In the genomic region with DNA sequence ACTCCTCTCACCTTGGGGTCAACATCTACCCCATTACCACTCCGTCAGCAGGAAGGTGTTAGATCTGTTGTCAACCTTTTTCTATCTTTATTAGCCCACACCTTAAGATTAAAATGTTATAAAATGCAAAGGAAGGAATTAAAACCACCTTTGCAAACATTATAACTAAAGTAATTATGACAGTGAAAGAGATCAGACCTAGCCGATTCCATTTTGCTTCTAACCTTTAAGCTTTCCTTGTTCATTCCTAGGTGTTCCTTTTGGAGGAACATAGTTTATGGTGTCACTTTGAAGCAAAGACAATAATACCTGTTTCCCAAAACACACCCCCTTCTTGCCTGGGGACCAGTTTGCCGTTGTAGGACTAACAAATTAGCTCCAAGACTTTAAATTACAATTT, we compare ENCODE assay signal across 29 cellular contexts.
"Had no signal": no experiment of that assay in that cellular context is flagged by ENCODE, and none has a peak within 500 bp of the region (broad histone marks: within the 10 kb centered on the region; RNA-seq: fewer than 3 reads in every experiment).

No MANE protein-coding gene starts in this region.

- ATAC-seq: activated CD8-positive, alpha-beta T cell treated with anti-CD3 and anti-CD28 coated beads for 36 hours; activated T-cell treated with anti-CD3 and anti-CD28 coated beads, Interleukin-2, amount 50 U/mL, for 4 hours; activated T-helper 17 cell treated with anti-CD3 and anti-CD28 coated beads, Interleukin-2, amount 50 U/mL, for 72 hours; foreskin keratinocyte; gastrocnemius medialis; heart left ventricle; WTC11 had no signal

- H3K9me3 Mint-ChIP-seq: activated CD4-positive, alpha-beta T cell treated with anti-CD3 and anti-CD28 coated beads, Interleukin-2, amount 10 ng/mL, durations not matched to agents 7 days and 5 days; activated T-cell treated with anti-CD3 and anti-CD28 coated beads, Interleukin-2, amount 50 U/mL, for 4 hours; dendritic cell treated with granulocyte-macrophage colony-stimulating factor and Interleukin-4, amounts not matched to agents 40 ng/mL and 50 ng/mL, for 4 days had no signal

- H3K4me1 ChIP-seq: esophagus muscularis mucosa, foreskin keratinocyte, gastrocnemius medialis, heart left ventricle had no signal

- H3K36me3 Mint-ChIP-seq: activated naive CD8-positive, alpha-beta T cell; WTC11 had no signal

- H3K4me3 Mint-ChIP-seq: activated CD4-positive, alpha-beta T cell treated with anti-CD3 and anti-CD28 coated beads, Interleukin-2, amount 10 ng/mL, durations not matched to agents 7 days and 5 days; activated CD8-positive, alpha-beta T cell treated with anti-CD3 and anti-CD28 coated beads for 36 hours; activated naive CD8-positive, alpha-beta T cell; activated T-cell treated with anti-CD3 and anti-CD28 coated beads, Interleukin-2, amount 50 U/mL, for 4 hours; activated T-helper 17 cell treated with anti-CD3 and anti-CD28 coated beads, Interleukin-2, amount 50 U/mL, for 72 hours; central memory CD8-positive, alpha-beta T cell; dendritic cell treated with granulocyte-macrophage colony-stimulating factor and Interleukin-4, amounts not matched to agents 40 ng/mL and 50 ng/mL, for 4 days; WTC11 had no signal

- H3K36me3 ChIP-seq: brain microvascular endothelial cell, esophagus muscularis mucosa, gastrocnemius medialis, heart left ventricle had no signal

- H3K4me3 ChIP-seq: coronary artery, dorsolateral prefrontal cortex, esophagus muscularis mucosa, gastrocnemius medialis, heart left ventricle had no signal

- H3K27me3 ChIP-seq: brain microvascular endothelial cell, dorsolateral prefrontal cortex, esophagus muscularis mucosa, foreskin keratinocyte, gastrocnemius medialis, heart left ventricle had no signal

- H3K27ac ChIP-seq: brain microvascular endothelial cell, coronary artery, dorsolateral prefrontal cortex, esophagus muscularis mucosa, foreskin keratinocyte, gastrocnemius medialis, heart left ventricle had no signal

- DNase-seq: activated CD4-positive, alpha-beta T cell treated with anti-CD3 and anti-CD28 coated beads for 1 hour; activated CD4-positive, alpha-beta T cell treated with anti-CD3 and anti-CD28 coated beads for 4 hours; activated CD4-positive, alpha-beta T cell treated with anti-CD3 and anti-CD28 coated beads, Interleukin-2, amount 10 ng/mL, durations not matched to agents 7 days and 5 days; activated CD4-positive, alpha-beta T cell treated with anti-CD3 and anti-CD28 coated beads, Interleukin-2, amount 50 U/mL, for 4 hours; activated CD8-positive, alpha-beta memory T cell treated with anti-CD3 and anti-CD28 coated beads for 24 hours; activated CD8-positive, alpha-beta T cell treated with anti-CD3 and anti-CD28 coated beads for 36 hours; activated effector memory CD4-positive, alpha-beta T cell treated with Interleukin-2 at 50 U/mL for 16 hours; activated gamma-delta T cell treated with Interleukin-2 at 50 U/mL for 16 hours; activated naive CD4-positive, alpha-beta T cell treated with anti-CD3 and anti-CD28 coated beads, Interleukin-2, amount 50 U/mL, for 16 hours; activated naive CD4-positive, alpha-beta T cell treated with Interleukin-2 at 50 U/mL for 16 hours; activated T-cell treated with anti-CD3 and anti-CD28 coated beads, Interleukin-2, amount 50 U/mL, for 4 hours; amniotic stem cell; anterior cingulate cortex; brain microvascular endothelial cell; dorsolateral prefrontal cortex; effector memory CD4-positive, alpha-beta T cell; erythroblast; foreskin keratinocyte; gastrocnemius medialis; glutamatergic neuron; heart left ventricle; T-helper 2 cell had no signal

- H3K9me3 ChIP-seq: esophagus muscularis mucosa, gastrocnemius medialis, heart left ventricle had no signal

- H3K27me3 Mint-ChIP-seq: activated CD4-positive, alpha-beta T cell treated with anti-CD3 and anti-CD28 coated beads, Interleukin-2, amount 10 ng/mL, durations not matched to agents 7 days and 5 days; activated CD8-positive, alpha-beta T cell treated with anti-CD3 and anti-CD28 coated beads for 36 hours; activated naive CD8-positive, alpha-beta T cell; activated T-helper 17 cell treated with anti-CD3 and anti-CD28 coated beads, Interleukin-2, amount 50 U/mL, for 72 hours; central memory CD8-positive, alpha-beta T cell; dendritic cell treated with granulocyte-macrophage colony-stimulating factor and Interleukin-4, amounts not matched to agents 40 ng/mL and 50 ng/mL, for 4 days had no signal

- H3K27ac Mint-ChIP-seq: activated CD4-positive, alpha-beta T cell treated with anti-CD3 and anti-CD28 coated beads, Interleukin-2, amount 10 ng/mL, durations not matched to agents 7 days and 5 days; activated CD8-positive, alpha-beta T cell treated with anti-CD3 and anti-CD28 coated beads for 36 hours; activated naive CD8-positive, alpha-beta T cell; activated T-helper 17 cell treated with anti-CD3 and anti-CD28 coated beads, Interleukin-2, amount 50 U/mL, for 72 hours; dendritic cell treated with granulocyte-macrophage colony-stimulating factor and Interleukin-4, amounts not matched to agents 40 ng/mL and 50 ng/mL, for 4 days; WTC11 had no signal

- H3K4me1 Mint-ChIP-seq: activated CD4-positive, alpha-beta T cell treated with anti-CD3 and anti-CD28 coated beads, Interleukin-2, amount 10 ng/mL, durations not matched to agents 7 days and 5 days; activated T-helper 17 cell treated with anti-CD3 and anti-CD28 coated beads, Interleukin-2, amount 50 U/mL, for 72 hours; central memory CD8-positive, alpha-beta T cell; WTC11 had no signal
